ENCODE assay signal across 7 cellular contexts in the genomic region with DNA sequence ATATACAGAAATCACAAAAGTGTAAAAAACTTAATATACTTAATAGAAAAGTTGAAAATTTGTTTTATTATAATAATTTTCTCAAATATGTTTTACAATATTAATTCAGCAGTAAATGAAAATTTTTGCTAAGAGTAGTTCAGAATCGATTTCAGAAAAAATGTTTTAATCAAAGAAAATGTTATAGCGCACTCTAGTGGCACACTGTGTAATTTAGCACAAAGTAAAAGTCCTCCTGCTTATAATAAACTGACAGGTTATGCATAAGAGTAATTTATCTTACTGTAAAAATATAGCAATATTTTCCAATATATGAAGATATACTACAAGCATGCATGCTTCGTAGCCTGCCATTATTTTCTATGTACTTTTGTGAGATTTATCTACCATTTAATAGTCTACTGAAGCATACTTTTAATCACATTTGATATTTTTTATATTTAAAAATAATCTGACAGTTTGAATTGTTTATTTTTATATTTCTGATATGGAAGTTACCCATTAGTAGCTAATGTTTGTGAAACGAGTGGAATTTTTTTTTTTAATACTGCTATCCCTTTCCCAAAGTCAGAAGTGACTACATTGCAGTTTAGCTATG.
DNase-seq lines count a peak whose midpoint lies in the region; ATAC-seq and TF ChIP-seq lines count a peak whose summit lies in the region.

No MANE protein-coding gene starts in this region.

- peaks cover 6% of the 10 kb centered on the region for H3K27me3 Mint-ChIP-seq in brain
- no peaks in the 10 kb centered on the region for H3K27me3 Mint-ChIP-seq in nephron progenitor cell (ENCODE audit: low read depth, poor library complexity)

- no peak for ATAC-seq in HG03196 (IDR thresholded peaks at IDR 0.05; ENCODE audit: unreplicated experiment)
- ATAC-seq in GM18907 (IDR thresholded peaks at IDR 0.05; ENCODE audit: unreplicated experiment) = no peak

- DNase-seq in GM06990 (ENCODE audit: extremely low read depth, insufficient read length) = no peak
- DNase-seq in KG1 (lab: John Stamatoyannopoulos, UW) = peak; percentile 0
- peak; percentile 3 for DNase-seq in nephron progenitor cell
- no peak for DNase-seq in activated T-cell treated with anti-CD3 and anti-CD28 coated beads, Interleukin-2, amount 50 U/mL, for 1 hour

- H3K4me1 Mint-ChIP-seq in brain (peaks cover 8% of the 10 kb centered on the region), nephron progenitor cell (no peaks in the 10 kb centered on the region)

- TF ChIP-seq CTCF in GM06990 (IDR thresholded peaks at IDR 0.05; ENCODE audit: insufficient read depth, low read length, poor library complexity, severe bottlenecking) (peak; percentile 49), brain (conservative IDR thresholded peaks at IDR 0.05) (peak; percentile 68 to 83), nephron progenitor cell (IDR thresholded peaks at IDR 0.05) (peak; percentile 82)

- H3K36me3 Mint-ChIP-seq in brain = no peaks in the 10 kb centered on the region
- no peaks in the 10 kb centered on the region for H3K36me3 Mint-ChIP-seq in nephron progenitor cell (ENCODE audit: low read depth)

- no peaks in the 10 kb centered on the region for H3K36me3 ChIP-seq in GM06990 (ENCODE audit: control insufficient read depth, insufficient read depth, low read length)

- H3K27ac Mint-ChIP-seq in brain = no peak overlapping the region
- H3K27ac Mint-ChIP-seq in nephron progenitor cell = no peak overlapping the region

- H3K27me3 ChIP-seq in GM06990 (replicated peaks; ENCODE audit: control insufficient read depth, insufficient read depth, low read length) = no peaks in the 10 kb centered on the region

- no peak overlapping the region for H3K4me3 ChIP-seq in GM06990 (replicated peaks; ENCODE audit: low read depth, low read length)

- no peak overlapping the region for H3K4me3 Mint-ChIP-seq in brain
- H3K4me3 Mint-ChIP-seq in nephron progenitor cell = no peak overlapping the region

- peaks cover 0 to 3% (median 0%) of the 10 kb centered on the region in 5 experiments for H3K9me3 Mint-ChIP-seq in brain
- peaks cover 10% of the 10 kb centered on the region for H3K9me3 Mint-ChIP-seq in nephron progenitor cell

Comparison
In these comparisons a context has a peak if more than half of its experiments do, and no peak if none do; other contexts are left out.
1. DNase-seq: peak in KG1 (single experiment) and nephron progenitor cell (single experiment); none in GM06990 (single experiment) and activated T-cell treated with anti-CD3 and anti-CD28 coated beads, Interleukin-2, amount 50 U/mL, for 1 hour (single experiment).
2. Peak in every context shown above with its lines, with median percentiles within 50 percentile points of each other: CTCF ChIP-seq.